ENCODE assay signal across 35 cellular contexts in the genomic region with DNA sequence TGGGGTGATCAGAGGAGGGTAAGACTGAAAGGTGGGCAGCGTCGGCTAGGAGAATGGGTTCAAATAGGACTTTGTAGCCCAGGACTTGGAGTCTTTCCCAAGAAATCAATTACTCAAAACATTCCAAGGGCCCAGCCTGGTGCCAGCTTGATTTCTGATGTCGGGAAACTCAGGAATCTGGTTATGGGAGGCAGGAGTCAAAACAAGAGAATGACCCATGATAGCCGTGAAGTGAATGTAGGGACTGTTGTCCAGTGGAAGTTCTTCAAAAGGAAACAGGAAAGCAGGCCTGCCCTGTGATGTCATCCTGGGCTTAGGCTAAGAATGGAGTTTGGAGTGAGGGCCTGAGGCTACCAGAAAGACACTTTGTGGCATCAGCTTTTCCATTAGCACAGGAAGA.
"Had no signal": no experiment of that assay in that cellular context is flagged by ENCODE, and none has a peak within 500 bp of the region (broad histone marks: within the 10 kb centered on the region; RNA-seq: fewer than 3 reads in every experiment).

No MANE protein-coding gene starts in this region.

- H3K27me3 ChIP-seq: adrenal gland, body of pancreas, esophagus squamous epithelium, gastroesophageal sphincter had no signal

- H3K36me3 ChIP-seq: adrenal gland, esophagus squamous epithelium, gastroesophageal sphincter, WERI-Rb-1 had no signal

- H3K4me1 ChIP-seq: adrenal gland, body of pancreas, esophagus squamous epithelium, gastroesophageal sphincter had no signal

- FAIRE-seq: colon, endothelial cell of umbilical vein had no signal

- H3K4me3 Mint-ChIP-seq: activated B cell treated with CpG ODN at 0.5 μM for 24 hours; activated CD8-positive, alpha-beta T cell treated with anti-CD3 and anti-CD28 coated beads for 36 hours; activated naive CD4-positive, alpha-beta T cell treated with anti-CD3 and anti-CD28 coated beads for 36 hours; activated naive CD4-positive, alpha-beta T cell treated with anti-CD3 and anti-CD28 coated beads, Interleukin-2, amount 50 U/mL, for 24 hours; activated naive CD8-positive, alpha-beta T cell treated with anti-CD3 and anti-CD28 coated beads for 36 hours; activated naive CD8-positive, alpha-beta T cell treated with anti-CD3 and anti-CD28 coated beads, Interleukin-2, amount 50 U/mL, for 24 hours; activated T-helper 1 cell treated with anti-CD3 and anti-CD28 coated beads, Interleukin-12 subunit alpha, Interleukin-12 subunit beta, Interleukin-2, Interleukin-4 antibody, amounts not matched to agents 30 ng/mL and 10 ng/mL and 1 ng/mL, durations not matched to agents 14 hours and 24 hours and 36 hours; effector memory CD8-positive, alpha-beta T cell; T-helper 17 cell; T-helper 2 cell treated with Interferon-gamma antibody and Interleukin-4, amounts not matched to agents 5 μg/mL and 100 μg/mL, for 36 hours had no signal

- H3K27me3 Mint-ChIP-seq: activated CD8-positive, alpha-beta T cell treated with anti-CD3 and anti-CD28 coated beads for 36 hours; activated naive CD8-positive, alpha-beta T cell treated with anti-CD3 and anti-CD28 coated beads for 36 hours had no signal

- DNase-seq: activated B cell treated with CpG ODN at 0.5 μM for 24 hours; activated CD4-positive, alpha-beta T cell treated with anti-CD3 and anti-CD28 coated beads for 48 hours; activated CD4-positive, alpha-beta T cell treated with anti-CD3 and anti-CD28 coated beads, Interleukin-2, amount 50 U/mL, for 1 hour; activated CD4-positive, alpha-beta T cell treated with anti-CD3 and anti-CD28 coated beads, Interleukin-2, amount 50 U/mL, for 48 hours; activated CD8-positive, alpha-beta memory T cell treated with anti-CD3 and anti-CD28 coated beads for 24 hours; activated CD8-positive, alpha-beta T cell treated with anti-CD3 and anti-CD28 coated beads for 36 hours; activated effector memory CD4-positive, alpha-beta T cell treated with anti-CD3 and anti-CD28 coated beads, Interleukin-2, amount 50 U/mL, for 16 hours; activated naive CD4-positive, alpha-beta T cell treated with anti-CD3 and anti-CD28 coated beads for 36 hours; activated naive CD8-positive, alpha-beta T cell treated with anti-CD3 and anti-CD28 coated beads for 36 hours; activated naive CD8-positive, alpha-beta T cell treated with anti-CD3 and anti-CD28 coated beads, Interleukin-2, amount 50 U/mL, for 24 hours; activated T-cell treated with anti-CD3 and anti-CD28 coated beads, Interleukin-2, amount 50 U/mL, for 48 hours; adrenal gland; amygdala; aorta; body of pancreas; caudate nucleus; cortex of kidney; dermis blood vessel endothelial cell; effector CD4-positive, alpha-beta T cell; effector memory CD8-positive, alpha-beta T cell; esophagus squamous epithelium; foreskin melanocyte; T-helper 1 cell; T-helper 17 cell; T1000; WERI-Rb-1 had no signal

- H3K27ac ChIP-seq: adrenal gland, body of pancreas, epithelial cell of prostate, esophagus squamous epithelium, gastroesophageal sphincter, WERI-Rb-1 had no signal

- H3K9me3 Mint-ChIP-seq: activated B cell treated with CpG ODN at 0.5 μM for 24 hours; activated CD8-positive, alpha-beta T cell treated with anti-CD3 and anti-CD28 coated beads for 36 hours; activated naive CD4-positive, alpha-beta T cell treated with anti-CD3 and anti-CD28 coated beads for 36 hours; activated naive CD4-positive, alpha-beta T cell treated with anti-CD3 and anti-CD28 coated beads, Interleukin-2, amount 50 U/mL, for 24 hours; activated naive CD8-positive, alpha-beta T cell treated with anti-CD3 and anti-CD28 coated beads for 36 hours; activated naive CD8-positive, alpha-beta T cell treated with anti-CD3 and anti-CD28 coated beads, Interleukin-2, amount 50 U/mL, for 24 hours; activated T-helper 1 cell treated with anti-CD3 and anti-CD28 coated beads, Interleukin-12 subunit alpha, Interleukin-12 subunit beta, Interleukin-2, Interleukin-4 antibody, amounts not matched to agents 30 ng/mL and 10 ng/mL and 1 ng/mL, durations not matched to agents 14 hours and 24 hours and 36 hours; activated T-helper 2 cell treated with anti-CD3 and anti-CD28 coated beads, Interferon-gamma antibody, Interleukin-2, Interleukin-4, amounts not matched to agents 10 μg/mL and 5 μg/mL and 100 μg/mL, durations not matched to agents 14 hours and 24 hours and 36 hours; effector memory CD8-positive, alpha-beta T cell; T-helper 2 cell treated with Interferon-gamma antibody and Interleukin-4, amounts not matched to agents 5 μg/mL and 100 μg/mL, for 36 hours had no signal

- H3K27ac Mint-ChIP-seq: activated B cell treated with CpG ODN at 0.5 μM for 24 hours; activated CD8-positive, alpha-beta T cell treated with anti-CD3 and anti-CD28 coated beads for 36 hours; activated naive CD4-positive, alpha-beta T cell treated with anti-CD3 and anti-CD28 coated beads for 36 hours; activated naive CD4-positive, alpha-beta T cell treated with anti-CD3 and anti-CD28 coated beads, Interleukin-2, amount 50 U/mL, for 24 hours; activated naive CD8-positive, alpha-beta T cell treated with anti-CD3 and anti-CD28 coated beads for 36 hours; activated naive CD8-positive, alpha-beta T cell treated with anti-CD3 and anti-CD28 coated beads, Interleukin-2, amount 50 U/mL, for 24 hours; activated T-helper 1 cell treated with anti-CD3 and anti-CD28 coated beads, Interleukin-12 subunit alpha, Interleukin-12 subunit beta, Interleukin-2, Interleukin-4 antibody, amounts not matched to agents 30 ng/mL and 10 ng/mL and 1 ng/mL, durations not matched to agents 14 hours and 24 hours and 36 hours; activated T-helper 2 cell treated with anti-CD3 and anti-CD28 coated beads, Interferon-gamma antibody, Interleukin-2, Interleukin-4, amounts not matched to agents 10 μg/mL and 5 μg/mL and 100 μg/mL, durations not matched to agents 14 hours and 24 hours and 36 hours; effector memory CD8-positive, alpha-beta T cell; T-helper 17 cell; T-helper 2 cell treated with Interferon-gamma antibody and Interleukin-4, amounts not matched to agents 5 μg/mL and 100 μg/mL, for 36 hours had no signal

- H3K9me3 ChIP-seq: adrenal gland, body of pancreas, esophagus squamous epithelium, gastroesophageal sphincter had no signal

- H3K36me3 Mint-ChIP-seq: activated naive CD4-positive, alpha-beta T cell treated with anti-CD3 and anti-CD28 coated beads, Interleukin-2, amount 50 U/mL, for 24 hours; activated naive CD8-positive, alpha-beta T cell treated with anti-CD3 and anti-CD28 coated beads for 36 hours had no signal

- H3K4me3 ChIP-seq: adrenal gland, body of pancreas, esophagus squamous epithelium, gastroesophageal sphincter had no signal

- ATAC-seq: activated CD4-positive, CD25-positive, alpha-beta regulatory T cell treated with anti-CD3 and anti-CD28 coated beads, Interleukin-2, amount 50 U/mL, for 24 hours; activated CD8-positive, alpha-beta T cell treated with anti-CD3 and anti-CD28 coated beads for 36 hours; activated naive CD8-positive, alpha-beta T cell treated with anti-CD3 and anti-CD28 coated beads, Interleukin-2, amount 50 U/mL, for 24 hours; body of pancreas; effector memory CD8-positive, alpha-beta T cell; gastroesophageal sphincter; T-helper 17 cell had no signal

- H3K4me1 Mint-ChIP-seq: activated B cell treated with CpG ODN at 0.5 μM for 24 hours; activated naive CD4-positive, alpha-beta T cell treated with anti-CD3 and anti-CD28 coated beads, Interleukin-2, amount 50 U/mL, for 24 hours; activated naive CD8-positive, alpha-beta T cell treated with anti-CD3 and anti-CD28 coated beads for 36 hours; activated naive CD8-positive, alpha-beta T cell treated with anti-CD3 and anti-CD28 coated beads, Interleukin-2, amount 50 U/mL, for 24 hours; T-helper 17 cell had no signal
